ENCODE assay signal across 9 cellular contexts in genomic region chrX:40581333-40581910, GRCh38. TPM values are rescaled to one million over a fixed set of nuclear protein-coding genes. Genes with fewer than 3 reads are reported as not detected.
DNase-seq lines count a peak whose midpoint lies in the region; ATAC-seq and TF ChIP-seq lines count a peak whose summit lies in the region.
"Had no signal": no experiment of that assay in that cellular context is flagged by ENCODE, and none has a peak within 500 bp of the region (broad histone marks: within the 10 kb centered on the region; RNA-seq: fewer than 3 reads in every experiment).

No MANE protein-coding gene starts in this region.

- H3K27me3 ChIP-seq in Loucy (ENCODE audit: insufficient read depth, low read length, poor library complexity, severe bottlenecking) (no peaks in the 10 kb centered on the region), body of pancreas (no peaks in the 10 kb centered on the region), mesenchymal stem cell (ENCODE audit: control insufficient read depth in 1 of 2, insufficient read depth in 1 of 2, low read length in 2 of 2) (peaks cover 0 to 45% of the 10 kb centered on the region in 2 experiments)

- ATAC-seq in body of pancreas (no peak), HG03108 (IDR thresholded peaks at IDR 0.05; ENCODE audit: unreplicated experiment) (no peak), HG03571 (IDR thresholded peaks at IDR 0.05; ENCODE audit: unreplicated experiment) (no peak)

- no peaks in the 10 kb centered on the region for H3K79me1 ChIP-seq in mesenchymal stem cell (replicated peaks; ENCODE audit: low read length, poor library complexity, severe bottlenecking)

- H3K27ac ChIP-seq in body of pancreas (peak overlapping the region; percentile 56 to 95 (median 78)), mesenchymal stem cell (ENCODE audit: low read length, poor library complexity, severe bottlenecking) (no peak overlapping the region)

- H3K9me3 ChIP-seq in Loucy (ENCODE audit: insufficient read depth, low read depth, low read length): no peaks in the 10 kb centered on the region
- H3K9me3 ChIP-seq in body of pancreas: no peaks in the 10 kb centered on the region
- H3K9me3 ChIP-seq in mesenchymal stem cell (ENCODE audit: control insufficient read depth, low read length): no peaks in the 10 kb centered on the region

- H3K18ac ChIP-seq in mesenchymal stem cell (ENCODE audit: low read depth in 1 of 2, low read length in 2 of 2): no peak overlapping the region

- no peak overlapping the region for H2BK120ac ChIP-seq in mesenchymal stem cell (ENCODE audit: low read depth, low read length)

- peaks cover 9% of the 10 kb centered on the region for H4K20me1 ChIP-seq in Loucy (ENCODE audit: insufficient read depth, low read length, poor library complexity, severe bottlenecking)

- H3K4me1 ChIP-seq in Loucy (ENCODE audit: insufficient read depth, low read length, poor library complexity, severe bottlenecking) (peaks cover 6% of the 10 kb centered on the region), body of pancreas (peaks cover 12% of the 10 kb centered on the region), mesenchymal stem cell (ENCODE audit: control insufficient read depth, insufficient read depth, low read depth, low read length) (peaks cover 5% of the 10 kb centered on the region)

- peaks cover 30% of the 10 kb centered on the region for H3K79me2 ChIP-seq in Loucy (ENCODE audit: insufficient read depth, low read length)

- H2BK5ac ChIP-seq in mesenchymal stem cell (ENCODE audit: low read depth, low read length, poor library complexity, severe bottlenecking): no peak overlapping the region

- no peak for TF ChIP-seq POLR2A in body of pancreas (IDR thresholded peaks at IDR 0.05)

- H3F3A ChIP-seq in Loucy (ENCODE audit: low read depth): no peaks in the 10 kb centered on the region

- no peaks in the 10 kb centered on the region for H3K9me2 ChIP-seq in Loucy (replicated peaks; ENCODE audit: low read depth, low read length)

- H3K4me3 ChIP-seq in Loucy (ENCODE audit: low read length, poor library complexity, severe bottlenecking) (peak overlapping the region; percentile 82), body of pancreas (peak overlapping the region; percentile 6 to 45), mesenchymal stem cell (ENCODE audit: insufficient read depth in 1 of 2, low read depth in 1 of 2, low read length in 2 of 2) (peak overlapping the region; percentile 87 to 96)

- no peak overlapping the region for H4K91ac ChIP-seq in mesenchymal stem cell (ENCODE audit: low read length)

- H2BK12ac ChIP-seq in mesenchymal stem cell (ENCODE audit: low read length in 2 of 2): no peak overlapping the region

- no peak overlapping the region for H3K23ac ChIP-seq in mesenchymal stem cell (ENCODE audit: low read length in 2 of 2)

- no peak overlapping the region for H2AK5ac ChIP-seq in mesenchymal stem cell (ENCODE audit: low read length, severe bottlenecking)

- H3K14ac ChIP-seq in mesenchymal stem cell (ENCODE audit: low read length in 2 of 2): no peak overlapping the region

- no peak overlapping the region for H2BK15ac ChIP-seq in mesenchymal stem cell (ENCODE audit: low read depth, poor library complexity, severe bottlenecking)

- WGBS in body of pancreas, 2 donors: 0% methylated on average over 3 to 11 of the region's 15 CpGs
- whole genome bisulfite sequencing in mesenchymal stem cell: 4% methylated on average over 12 of the region's 15 CpGs

- no peaks in the 10 kb centered on the region for H3K36me3 ChIP-seq in Loucy (ENCODE audit: insufficient read depth, low read length)
- H3K36me3 ChIP-seq in body of pancreas (replicated peaks in 1 of 2; ENCODE audit: insufficient read depth in 1 of 2, low read depth in 2 of 2): no peaks in the 10 kb centered on the region
- no peaks in the 10 kb centered on the region for H3K36me3 ChIP-seq in mesenchymal stem cell (ENCODE audit: control insufficient read depth in 1 of 2, insufficient read depth in 2 of 2, low read depth in 1 of 2, low read length in 2 of 2)

- no peak for TF ChIP-seq CTCF in Loucy (conservative IDR thresholded peaks at IDR 0.05; ENCODE audit: low read length)
- no peak for TF ChIP-seq CTCF in body of pancreas (IDR thresholded peaks at IDR 0.05)

- H2AFZ ChIP-seq in Loucy (ENCODE audit: low read length) (peak overlapping the region; percentile 63; the same call in 1 of the 2 replicates), mesenchymal stem cell (ENCODE audit: low read depth, low read length) (no peak overlapping the region)

- peak overlapping the region; percentile 79 for H3K4me2 ChIP-seq in Loucy (ENCODE audit: low read depth, low read length, poor library complexity, severe bottlenecking)
- H3K4me2 ChIP-seq in mesenchymal stem cell (ENCODE audit: low read length, poor library complexity, severe bottlenecking): peak overlapping the region; percentile 43

- H3K9ac ChIP-seq in Loucy (ENCODE audit: low read depth, low read length, poor library complexity, severe bottlenecking) (peak overlapping the region; percentile 71), mesenchymal stem cell (ENCODE audit: low read length) (peak overlapping the region; percentile 93)

- DNase-seq in EH (ENCODE audit: low read depth) (peak; percentile 29), body of pancreas (no peak), mesenchymal stem cell (peak; percentile 39), cerebellar cortex (ENCODE audit: low spot score) (no peak), dedifferentiated amniotic fluid mesenchymal stem cell (ENCODE audit: extremely low spot score) (no peak)

- intact Hi-C loops in body of pancreas (cut with DNase I): no loop called here

- H3K4ac ChIP-seq in mesenchymal stem cell (ENCODE audit: low read depth in 1 of 2, low read length in 2 of 2): no peak overlapping the region

- no peak overlapping the region for H4K8ac ChIP-seq in mesenchymal stem cell (ENCODE audit: low read length)

RNA-seq across cellular contexts. Expression of gene ATP6AP2, which starts 0.7 kb away (rescaled TPM):
- total RNA-seq in body of pancreas: 10 to 100 TPM; 36.8 to 56.7 TPM
- polyA plus RNA-seq in mesenchymal stem cell (2013, experiment 1 of 2): 124 TPM
- 132 TPM for polyA plus RNA-seq in mesenchymal stem cell (2013, experiment 2 of 2)

RNA-seq across cellular contexts. Expression of gene MPC1L, which starts 41.8 kb away (rescaled TPM):
- not detected for total RNA-seq in body of pancreas
- not detected for polyA plus RNA-seq in mesenchymal stem cell (2013, experiment 1 of 2)
- not detected for polyA plus RNA-seq in mesenchymal stem cell (2013, experiment 2 of 2)
- total RNA-seq: T-helper 2 cell treated with Interferon-gamma antibody and Interleukin-4, amounts not matched to agents 100 ng/mL and 5 ng/mL, for 36 hours had no signal

Comparison
In these comparisons a context has a peak if more than half of its experiments do, and no peak if none do; other contexts are left out.
1. DNase-seq: peak in EH (single experiment) and mesenchymal stem cell (single experiment); none in body of pancreas (0 of 4), cerebellar cortex (single experiment) and dedifferentiated amniotic fluid mesenchymal stem cell (single experiment).
2. H3K4me3 ChIP-seq: peak in every context shown above with its lines; median percentile 92 in mesenchymal stem cell; 82 in Loucy; 26 in body of pancreas.